In the genomic region with DNA sequence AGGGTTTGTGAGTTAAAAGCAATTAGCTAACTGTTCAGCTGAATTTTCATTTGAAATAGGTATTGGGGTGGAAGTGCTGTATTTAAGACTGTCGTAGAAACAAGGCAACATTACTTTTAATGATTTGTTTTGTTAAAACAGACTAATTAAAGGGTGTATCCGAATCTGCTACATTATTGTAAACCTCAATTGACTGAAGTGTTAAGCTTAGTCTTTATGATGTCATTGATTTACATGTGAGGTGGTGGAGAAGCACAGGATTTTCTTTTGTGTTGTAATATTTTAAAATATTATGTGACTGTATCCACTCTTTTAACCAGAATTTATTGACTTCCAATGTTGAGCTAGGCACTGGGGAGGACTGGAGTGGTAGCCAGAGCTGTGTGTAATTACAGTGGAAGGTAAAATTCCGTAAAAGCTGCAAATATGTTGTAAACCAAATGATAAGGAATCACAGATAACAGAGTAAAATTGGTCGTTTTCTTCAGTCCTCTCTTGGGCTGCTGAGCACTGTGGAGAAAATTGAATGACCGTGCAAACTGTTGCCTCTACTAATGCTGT, we compare ENCODE assay signal across 18 cellular contexts. TPM values are rescaled to one million over a fixed set of nuclear protein-coding genes. Genes with fewer than 3 reads are reported as not detected.
A peak's percentile ranks its signal among the peaks of the same experiment; 100 is the strongest.
DNase-seq lines count a peak whose midpoint lies in the region; ATAC-seq and TF ChIP-seq lines count a peak whose summit lies in the region.
"Had no signal": no experiment of that assay in that cellular context is flagged by ENCODE, and none has a peak within 500 bp of the region (broad histone marks: within the 10 kb centered on the region; RNA-seq: fewer than 3 reads in every experiment).

No MANE protein-coding gene starts in this region.

- H3K9ac ChIP-seq in duodenal mucosa (ENCODE audit: low read depth in 1 of 2, low read length in 2 of 2) (no peak overlapping the region), mesendoderm (ENCODE audit: low read length) (no peak overlapping the region)

- WGBS in mesendoderm (ENCODE audit: extremely low coverage, insufficient coverage, low lambda C conversion rate) = no CpG with 5 or more reads among the region's 5 CpGs

- H3K27ac Mint-ChIP-seq in Calu3 (ENCODE audit: unreplicated experiment) = no peak overlapping the region
- H3K27ac Mint-ChIP-seq in T-helper 2 cell treated with Interferon-gamma antibody and Interleukin-4, amounts not matched to agents 5 μg/mL and 100 μg/mL, for 36 hours = no peak overlapping the region
- H3K27ac Mint-ChIP-seq: CD4-positive, alpha-beta T cell; stimulated activated naive CD8-positive, alpha-beta T cell treated with anti-CD3 and anti-CD28 coated beads, Interleukin-15, Interleukin-2, amounts not matched to agents 100 ng/mL and 50 ng/mL, for 24 hours had no signal

- H3K27me3 ChIP-seq in duodenal mucosa (ENCODE audit: control insufficient read depth in 1 of 2, insufficient read depth in 2 of 2, low read length in 2 of 2) (no peaks in the 10 kb centered on the region), mesendoderm (ENCODE audit: insufficient read depth, low read length, poor library complexity) (no peaks in the 10 kb centered on the region)

- H2BK5ac ChIP-seq in mesendoderm (ENCODE audit: low read length) = no peak overlapping the region

- intact Hi-C loops in Calu3 (cut with micrococcal nuclease; ENCODE audit: unreplicated experiment) = no loop called here

- no peak overlapping the region for H4K5ac ChIP-seq in mesendoderm (ENCODE audit: low read length)

- H3K4me3 ChIP-seq in LNCaP clone FGC (ENCODE audit: low read depth, low read length) (peak overlapping the region; percentile 60; the same call in 1 of the 2 replicates), duodenal mucosa (ENCODE audit: low read depth in 1 of 2, low read length in 2 of 2) (peak overlapping the region; percentile 75 to 77), mesendoderm (ENCODE audit: low read length) (no peak overlapping the region)
- H3K4me3 ChIP-seq: sigmoid colon had no signal

- H4K8ac ChIP-seq in mesendoderm (ENCODE audit: low read depth, low read length) = no peak overlapping the region

- H2BK15ac ChIP-seq in mesendoderm (replicated peaks; ENCODE audit: low read depth) = no peak overlapping the region

- TSS peak; percentile 26 for BruUV-seq in Calu3 (replicated peaks; lab: Mats Ljungman, UMichigan)

- peaks cover 3% of the 10 kb centered on the region for H3K79me2 ChIP-seq in mesendoderm (ENCODE audit: control insufficient read depth, insufficient read depth, low read length)

- no peak overlapping the region for H3K4ac ChIP-seq in mesendoderm (ENCODE audit: low read depth, low read length)

- no peaks in the 10 kb centered on the region for H3K9me3 ChIP-seq in duodenal mucosa (ENCODE audit: control insufficient read depth in 1 of 2, low read length in 2 of 2)
- H3K9me3 ChIP-seq: left ventricle myocardium inferior, sigmoid colon had no signal

- H3K27me3 Mint-ChIP-seq in Calu3 (ENCODE audit: unreplicated experiment) = no peaks in the 10 kb centered on the region
- H3K27me3 Mint-ChIP-seq in T-helper 2 cell treated with Interferon-gamma antibody and Interleukin-4, amounts not matched to agents 5 μg/mL and 100 μg/mL, for 36 hours (ENCODE audit: low read depth) = peaks cover 11% of the 10 kb centered on the region

- TF ChIP-seq CTCF in Calu3 (IDR thresholded peaks at IDR 0.05; ENCODE audit: unreplicated experiment) (no peak), LNCaP clone FGC (IDR thresholded peaks at IDR 0.05; ENCODE audit: control insufficient read depth, extremely low read depth, insufficient read depth) (no peak)

- no peak overlapping the region for H3K23ac ChIP-seq in mesendoderm (ENCODE audit: low read length)

- peaks cover 20% of the 10 kb centered on the region for H3K4me1 Mint-ChIP-seq in Calu3 (ENCODE audit: low read depth, unreplicated experiment)
- peaks cover 3% of the 10 kb centered on the region for H3K4me1 Mint-ChIP-seq in T-helper 2 cell treated with Interferon-gamma antibody and Interleukin-4, amounts not matched to agents 5 μg/mL and 100 μg/mL, for 36 hours (ENCODE audit: low read depth)

- H3K4me2 ChIP-seq in mesendoderm (ENCODE audit: low read length) = no peak overlapping the region

- H3K36me3 ChIP-seq in duodenal mucosa (ENCODE audit: control insufficient read depth in 1 of 2, insufficient read depth in 2 of 2, low read length in 2 of 2) = no peaks in the 10 kb centered on the region
- H3K36me3 ChIP-seq in mesendoderm (ENCODE audit: control insufficient read depth, insufficient read depth, low read length) = no peaks in the 10 kb centered on the region
- H3K36me3 ChIP-seq: left ventricle myocardium inferior, sigmoid colon had no signal

- H3K9me3 Mint-ChIP-seq in Calu3 (ENCODE audit: low read depth, unreplicated experiment) = no peaks in the 10 kb centered on the region
- no peaks in the 10 kb centered on the region for H3K9me3 Mint-ChIP-seq in T-helper 2 cell treated with Interferon-gamma antibody and Interleukin-4, amounts not matched to agents 5 μg/mL and 100 μg/mL, for 36 hours
- H3K9me3 Mint-ChIP-seq: CD4-positive, alpha-beta T cell; stimulated activated naive CD8-positive, alpha-beta T cell treated with anti-CD3 and anti-CD28 coated beads, Interleukin-15, Interleukin-2, amounts not matched to agents 100 ng/mL and 50 ng/mL, for 24 hours had no signal

- H3K36me3 Mint-ChIP-seq in Calu3 (ENCODE audit: insufficient read depth, unreplicated experiment) = no peaks in the 10 kb centered on the region
- H3K36me3 Mint-ChIP-seq in T-helper 2 cell treated with Interferon-gamma antibody and Interleukin-4, amounts not matched to agents 5 μg/mL and 100 μg/mL, for 36 hours (ENCODE audit: low read depth) = no peaks in the 10 kb centered on the region

- H3K27ac ChIP-seq in duodenal mucosa (ENCODE audit: low read depth, low read length) (no peak overlapping the region), mesendoderm (ENCODE audit: low read depth, low read length) (no peak overlapping the region)
- H3K27ac ChIP-seq: left ventricle myocardium inferior, sigmoid colon had no signal

- H3K79me1 ChIP-seq in mesendoderm (ENCODE audit: low read length) = peaks cover 2% of the 10 kb centered on the region

- no peak overlapping the region for H2BK120ac ChIP-seq in mesendoderm (ENCODE audit: low read depth, low read length)

- no peak overlapping the region for H3K56ac ChIP-seq in mesendoderm (ENCODE audit: low read length)

- ATAC-seq in HG03565 (IDR thresholded peaks at IDR 0.05; ENCODE audit: unreplicated experiment) = no peak

- H3K18ac ChIP-seq in mesendoderm (ENCODE audit: low read length) = no peak overlapping the region

- H3K4me3 Mint-ChIP-seq in Calu3 (ENCODE audit: low read depth, unreplicated experiment) = no peak overlapping the region
- no peak overlapping the region for H3K4me3 Mint-ChIP-seq in T-helper 2 cell treated with Interferon-gamma antibody and Interleukin-4, amounts not matched to agents 5 μg/mL and 100 μg/mL, for 36 hours
- H3K4me3 Mint-ChIP-seq: CD4-positive, alpha-beta T cell; stimulated activated naive CD8-positive, alpha-beta T cell treated with anti-CD3 and anti-CD28 coated beads, Interleukin-15, Interleukin-2, amounts not matched to agents 100 ng/mL and 50 ng/mL, for 24 hours had no signal

- peaks cover 10% of the 10 kb centered on the region in 2 donors for H3K4me1 ChIP-seq in duodenal mucosa (ENCODE audit: control insufficient read depth in 1 of 2, insufficient read depth in 2 of 2, low read length in 2 of 2)
- peaks cover 5% of the 10 kb centered on the region for H3K4me1 ChIP-seq in mesendoderm (ENCODE audit: control insufficient read depth, low read depth, low read length)

- CTCF ChIA-PET in Calu3 (lab: Charles Lee) = no interaction called here

- H2AK5ac ChIP-seq in mesendoderm (ENCODE audit: low read length) = no peak overlapping the region

- DNase-seq in Calu3 = no peak
- no peak for DNase-seq in LNCaP clone FGC (ENCODE audit: low read depth)
- DNase-seq in mesendoderm = peak; percentile 8
- DNase-seq in DMS79 treated with DMSO at 0.1 percent for 48 hours (lab: John Stamatoyannopoulos, UW) = no peak
- DNase-seq in NCI-H187 treated with DMSO at 0.1 percent for 48 hours (lab: John Stamatoyannopoulos, UW) = no peak
- DNase-seq in T-helper 2 cell treated with Interferon-gamma antibody and Interleukin-4, amounts not matched to agents 5 μg/mL and 100 μg/mL, for 36 hours (ENCODE audit: low spot score) = no peak
- DNase-seq: activated naive CD4-positive, alpha-beta T cell treated with Interleukin-2 at 50 U/mL for 16 hours; activated T-cell treated with anti-CD3 and anti-CD28 coated beads for 4 hours; CD4-positive, alpha-beta T cell; DND-41; Kasumi-1; left ventricle myocardium inferior; NCI-H1417 treated with DMSO at 0.1 percent for 48 hours; sigmoid colon; stimulated activated CD4-positive, alpha-beta T cell treated with anti-CD3 and anti-CD28 coated beads, Interleukin-1b, Interleukin-23, amount 100 ng/mL, for 48 hours had no signal

RNA-seq across cellular contexts. Expression of a gene that starts 1.6 kb away (rescaled TPM):
- 45.7 and 50.4 TPM in 2 replicates for total RNA-seq in Calu3 (2022)
- polyA plus RNA-seq in mesendoderm (2013, experiment 1 of 2) = 12.0 TPM
- 12.3 TPM for polyA plus RNA-seq in mesendoderm (2013, experiment 2 of 2)
